14 cellular contexts compared by ENCODE assay signal in the genomic region with DNA sequence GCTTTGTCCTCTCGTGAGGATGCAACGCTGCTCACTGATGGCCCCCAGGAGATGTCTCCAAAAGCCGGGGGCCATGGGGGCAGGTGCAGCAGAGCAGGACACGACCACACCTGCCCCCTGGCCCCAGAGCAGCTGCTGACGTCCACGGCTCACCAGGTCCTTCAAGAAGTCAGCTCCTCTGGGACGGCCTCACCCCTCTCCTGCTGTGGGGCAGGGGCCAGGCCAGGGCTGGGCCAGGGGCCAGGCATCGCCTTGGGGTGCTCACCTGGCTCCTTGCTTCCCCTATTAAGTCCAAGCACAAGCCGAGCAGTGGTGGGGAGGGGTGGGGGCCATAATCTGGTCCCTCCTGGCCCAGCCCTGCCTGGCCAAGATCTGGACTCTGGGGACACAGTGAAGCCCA. TPM values are rescaled to one million over a fixed set of nuclear protein-coding genes. Genes with fewer than 3 reads are reported as not detected.
DNase-seq lines count a peak whose midpoint lies in the region; ATAC-seq and TF ChIP-seq lines count a peak whose summit lies in the region.
"Had no signal": no experiment of that assay in that cellular context is flagged by ENCODE, and none has a peak within 500 bp of the region (broad histone marks: within the 10 kb centered on the region; RNA-seq: fewer than 3 reads in every experiment).

No MANE protein-coding gene starts in this region.

- H3K4me1 ChIP-seq in Peyer's patch: peaks cover 0 to 14% (median 6%) of the 10 kb centered on the region in 4 donors
- H3K4me1 ChIP-seq: psoas muscle had no signal

- peaks cover 21 to 25% of the 10 kb centered on the region in 2 donors for H3K4me1 Mint-ChIP-seq in effector memory CD8-positive, alpha-beta T cell (ENCODE audit: low read depth in 2 of 2)
- peaks cover 30% of the 10 kb centered on the region for H3K4me1 Mint-ChIP-seq in stimulated activated naive CD8-positive, alpha-beta T cell treated with anti-CD3 and anti-CD28 coated beads, Interleukin-15, Interleukin-2, amounts not matched to agents 100 ng/mL and 50 ng/mL, for 24 hours (ENCODE audit: low read depth)

- peak overlapping the region; percentile 13 to 71 (median 40) for H3K27ac ChIP-seq in Peyer's patch
- H3K27ac ChIP-seq: psoas muscle, SK-N-MC had no signal

- no peaks in the 10 kb centered on the region for H3K36me3 ChIP-seq in Peyer's patch
- H3K36me3 ChIP-seq: esophagus squamous epithelium had no signal

- H3K27me3 Mint-ChIP-seq in effector memory CD8-positive, alpha-beta T cell: no peaks in the 10 kb centered on the region
- H3K27me3 Mint-ChIP-seq in stimulated activated naive CD8-positive, alpha-beta T cell treated with anti-CD3 and anti-CD28 coated beads, Interleukin-15, Interleukin-2, amounts not matched to agents 100 ng/mL and 50 ng/mL, for 24 hours: no peaks in the 10 kb centered on the region

- no peak overlapping the region for H3K4me3 ChIP-seq in Peyer's patch
- H3K4me3 ChIP-seq: esophagus squamous epithelium, psoas muscle, SK-N-MC had no signal

- H3K27me3 ChIP-seq in Peyer's patch: no peaks in the 10 kb centered on the region
- H3K27me3 ChIP-seq: esophagus squamous epithelium had no signal

- no peak for DNase-seq in activated naive CD4-positive, alpha-beta T cell treated with anti-CD3 and anti-CD28 coated beads, Interleukin-2, amount 50 U/mL, for 72 hours (ENCODE audit: low spot score in 2 of 2)
- no peak for DNase-seq in activated naive CD4-positive, alpha-beta T cell treated with anti-CD3 and anti-CD28 coated beads, Interleukin-2, amount 50 U/mL, for 16 hours
- DNase-seq in Peyer's patch (peak in 2 of 3 donors; percentile 42 to 50), midbrain (lab: John Stamatoyannopoulos, UW) (no peak), 8988T (no peak)
- DNase-seq in effector memory CD8-positive, alpha-beta T cell: no peak
- no peak for DNase-seq in stimulated activated CD4-positive, alpha-beta T cell treated with anti-CD3 and anti-CD28 coated beads, Interleukin-4, amount 100 ng/mL, for 4 hours
- DNase-seq: AML-193, esophagus squamous epithelium, mammary epithelial cell, NCI-H2081 had no signal

- no peaks in the 10 kb centered on the region for H3K9me3 Mint-ChIP-seq in activated naive CD4-positive, alpha-beta T cell treated with anti-CD3 and anti-CD28 coated beads, Interleukin-2, amount 50 U/mL, for 72 hours
- H3K9me3 Mint-ChIP-seq in effector memory CD8-positive, alpha-beta T cell: no peaks in the 10 kb centered on the region
- no peaks in the 10 kb centered on the region for H3K9me3 Mint-ChIP-seq in stimulated activated naive CD8-positive, alpha-beta T cell treated with anti-CD3 and anti-CD28 coated beads, Interleukin-15, Interleukin-2, amounts not matched to agents 100 ng/mL and 50 ng/mL, for 24 hours

- peak overlapping the region in 1 of 2 donors; percentile 85 for H3K27ac Mint-ChIP-seq in activated naive CD4-positive, alpha-beta T cell treated with anti-CD3 and anti-CD28 coated beads, Interleukin-2, amount 50 U/mL, for 72 hours
- peak overlapping the region; percentile 100 for H3K27ac Mint-ChIP-seq in effector memory CD8-positive, alpha-beta T cell
- H3K27ac Mint-ChIP-seq in stimulated activated naive CD8-positive, alpha-beta T cell treated with anti-CD3 and anti-CD28 coated beads, Interleukin-15, Interleukin-2, amounts not matched to agents 100 ng/mL and 50 ng/mL, for 24 hours: no peak overlapping the region

- H3K9me3 ChIP-seq in Peyer's patch: no peaks in the 10 kb centered on the region
- H3K9me3 ChIP-seq: esophagus squamous epithelium, psoas muscle had no signal

- TF ChIP-seq POLR2A in Peyer's patch (IDR thresholded peaks at IDR 0.05): no peak

- ATAC-seq in activated naive CD4-positive, alpha-beta T cell treated with anti-CD3 and anti-CD28 coated beads, Interleukin-2, amount 50 U/mL, for 72 hours: peak; percentile 17 to 29
- no peak for ATAC-seq in effector memory CD8-positive, alpha-beta T cell (replicated peaks)
- ATAC-seq: psoas muscle had no signal

- no peaks in the 10 kb centered on the region for H3K36me3 Mint-ChIP-seq in activated naive CD4-positive, alpha-beta T cell treated with anti-CD3 and anti-CD28 coated beads, Interleukin-2, amount 50 U/mL, for 72 hours
- H3K36me3 Mint-ChIP-seq in effector memory CD8-positive, alpha-beta T cell (ENCODE audit: insufficient read depth): peaks cover 37% of the 10 kb centered on the region
- no peaks in the 10 kb centered on the region for H3K36me3 Mint-ChIP-seq in stimulated activated naive CD8-positive, alpha-beta T cell treated with anti-CD3 and anti-CD28 coated beads, Interleukin-15, Interleukin-2, amounts not matched to agents 100 ng/mL and 50 ng/mL, for 24 hours (ENCODE audit: low read depth)

- H3K4me3 Mint-ChIP-seq in effector memory CD8-positive, alpha-beta T cell: peak overlapping the region; percentile 81
- H3K4me3 Mint-ChIP-seq in stimulated activated naive CD8-positive, alpha-beta T cell treated with anti-CD3 and anti-CD28 coated beads, Interleukin-15, Interleukin-2, amounts not matched to agents 100 ng/mL and 50 ng/mL, for 24 hours: peak overlapping the region; percentile 53

- TF ChIP-seq CTCF in Peyer's patch (IDR thresholded peaks at IDR 0.05): no peak

RNA-seq across cellular contexts. Expression of a gene that starts 28.6 kb away (rescaled TPM):
- total RNA-seq in activated naive CD4-positive, alpha-beta T cell treated with anti-CD3 and anti-CD28 coated beads, Interleukin-2, amount 50 U/mL, for 72 hours: 10 to 100 TPM in 1 of 2 donors, 1 to 10 TPM in 1; 5.1 to 10.6 TPM
- 10 to 100 TPM; 28.9 to 52.5 (median 44.0) TPM for total RNA-seq in Peyer's patch

RNA-seq across cellular contexts. Expression of a gene that starts 48.6 kb away (rescaled TPM):
- total RNA-seq in activated naive CD4-positive, alpha-beta T cell treated with anti-CD3 and anti-CD28 coated beads, Interleukin-2, amount 50 U/mL, for 72 hours: 10 to 100 TPM; 22.1 to 24.9 TPM
- 10 to 100 TPM in 1 of 4 donors, 1 to 10 TPM in 3; 8.6 to 11.6 (median 9.0) TPM for total RNA-seq in Peyer's patch

RNA-seq across cellular contexts. Expression of a gene that starts 48.6 kb away (rescaled TPM):
- total RNA-seq in activated naive CD4-positive, alpha-beta T cell treated with anti-CD3 and anti-CD28 coated beads, Interleukin-2, amount 50 U/mL, for 72 hours: 1 to 10 TPM; 1.8 to 7.3 TPM
- total RNA-seq in Peyer's patch: 1 to 10 TPM in 3 of 4 donors, under 1 TPM in 1; 0.70 to 6.6 (median 3.2) TPM

Comparison
In these comparisons a context has a peak if more than half of its experiments do, and no peak if none do; other contexts are left out.
1. DNase-seq: peak in Peyer's patch (2 of 3); none in activated naive CD4-positive, alpha-beta T cell treated with anti-CD3 and anti-CD28 coated beads, Interleukin-2, amount 50 U/mL, for 72 hours (0 of 2), activated naive CD4-positive, alpha-beta T cell treated with anti-CD3 and anti-CD28 coated beads, Interleukin-2, amount 50 U/mL, for 16 hours (single experiment), effector memory CD8-positive, alpha-beta T cell (0 of 3), stimulated activated CD4-positive, alpha-beta T cell treated with anti-CD3 and anti-CD28 coated beads, Interleukin-4, amount 100 ng/mL, for 4 hours (0 of 2), midbrain (single experiment) and 8988T (single experiment).